In the genomic region with DNA sequence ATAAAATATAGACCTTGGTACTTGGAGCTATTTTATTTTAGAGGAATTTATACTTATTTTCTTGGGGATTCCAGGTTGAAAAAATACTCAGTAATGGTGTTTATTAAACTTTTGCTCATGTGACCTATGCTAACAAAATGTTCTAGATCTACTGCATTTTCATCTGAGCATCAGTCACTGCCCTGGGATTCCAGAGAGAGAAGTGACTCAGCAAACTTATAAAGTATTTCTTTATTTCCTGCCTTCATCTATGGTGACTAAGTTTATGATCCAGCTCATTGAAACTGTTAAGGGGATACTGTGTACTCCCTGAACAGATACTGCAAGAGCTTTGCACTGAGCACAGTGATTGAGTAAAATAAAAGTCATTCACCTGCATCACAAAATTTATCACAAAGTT, we compare ENCODE assay signal across 16 cellular contexts.
A peak's percentile ranks its signal among the peaks of the same experiment; 100 is the strongest.
DNase-seq lines count a peak whose midpoint lies in the region; ATAC-seq and TF ChIP-seq lines count a peak whose summit lies in the region.
"Had no signal": no experiment of that assay in that cellular context is flagged by ENCODE, and none has a peak within 500 bp of the region (broad histone marks: within the 10 kb centered on the region; RNA-seq: fewer than 3 reads in every experiment).

No MANE protein-coding gene starts in this region.

- H3K4me3 ChIP-seq in epithelial cell of esophagus (ENCODE audit: low read length) (no peak overlapping the region), skeletal muscle cell (ENCODE audit: low read depth, low read length) (no peak overlapping the region)
- H3K4me3 ChIP-seq: upper lobe of left lung had no signal

- DNase-seq in GM03348 (ENCODE audit: low spot score) (peak; percentile 18), RKO (ENCODE audit: low spot score) (peak; percentile 83), epithelial cell of esophagus (ENCODE audit: low read depth) (peak; percentile 81), skeletal muscle cell (ENCODE audit: low read depth) (peak; percentile 56), T-helper 1 cell (no peak), NCI-H446 (lab: John Stamatoyannopoulos, UW) (no peak), GOT3 (lab: John Stamatoyannopoulos, UW) (no peak)
- DNase-seq: activated CD4-positive, alpha-beta T cell treated with anti-CD3 and anti-CD28 coated beads, Interleukin-2, amount 50 U/mL, for 1 hour; activated T-cell treated with anti-CD3 and anti-CD28 coated beads, Interleukin-2, amount 50 U/mL, for 4 hours; glutamatergic neuron; NCI-H1417 treated with DMSO at 0.1 percent for 48 hours; NCI-H510A treated with DMSO at 0.1 percent for 48 hours; stimulated activated CD4-positive, alpha-beta T cell treated with anti-CD3 and anti-CD28 coated beads, Interleukin-2, amount 100 ng/mL, for 24 hours; T-helper 9 cell; upper lobe of left lung had no signal

- TF ChIP-seq CTCF in epithelial cell of esophagus (IDR thresholded peaks at IDR 0.05; ENCODE audit: insufficient read depth, low read depth, low read length, missing control alignments) = no peak

- no peak for ATAC-seq in HG02981 (IDR thresholded peaks at IDR 0.05; ENCODE audit: unreplicated experiment)
- ATAC-seq: activated T-cell treated with anti-CD3 and anti-CD28 coated beads, Interleukin-2, amount 50 U/mL, for 4 hours had no signal

Comparison
In these comparisons a context has a peak if more than half of its experiments do, and no peak if none do; other contexts are left out.
1. DNase-seq: peak in GM03348 (single experiment), RKO (single experiment), epithelial cell of esophagus (single experiment) and skeletal muscle cell (single experiment); none in T-helper 1 cell (0 of 5), NCI-H446 (0 of 2) and GOT3 (single experiment).